9 cellular contexts compared by ENCODE assay signal in the genomic region with DNA sequence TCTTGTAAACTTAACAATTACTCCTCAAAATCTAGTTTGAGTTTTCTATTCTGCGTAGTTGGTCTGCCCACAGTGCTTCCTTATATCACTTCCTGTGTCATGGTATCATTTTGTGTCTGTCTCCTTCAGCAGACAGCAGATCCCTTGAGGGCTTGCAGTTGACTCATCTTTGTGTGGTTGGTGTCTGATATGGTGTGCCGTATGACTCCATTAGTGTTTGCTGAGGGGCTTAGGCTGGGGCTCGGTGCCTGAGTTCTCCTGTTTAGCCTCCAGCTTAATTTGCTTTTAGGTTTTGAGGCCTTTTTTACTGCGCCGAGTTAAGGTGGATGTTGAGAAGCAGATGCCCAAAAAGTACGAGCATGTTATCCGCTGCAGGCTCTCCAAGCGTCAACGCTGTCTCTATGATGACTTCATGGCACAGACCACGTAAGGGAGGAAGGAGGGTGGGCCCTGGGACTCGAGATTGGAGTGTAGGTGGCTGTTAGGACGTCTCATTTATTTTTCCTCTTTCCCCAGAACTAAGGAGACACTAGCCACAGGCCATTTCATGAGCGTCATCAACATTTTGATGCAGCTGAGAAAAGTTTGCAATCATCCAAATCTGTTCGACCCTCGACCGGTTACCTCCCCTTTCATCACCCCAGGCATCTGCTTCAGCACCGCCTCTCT. TPM values are rescaled to one million over a fixed set of nuclear protein-coding genes. Genes with fewer than 3 reads are reported as not detected.
A peak's percentile ranks its signal among the peaks of the same experiment; 100 is the strongest.
DNase-seq lines count a peak whose midpoint lies in the region; ATAC-seq and TF ChIP-seq lines count a peak whose summit lies in the region.
"Had no signal": no experiment of that assay in that cellular context is flagged by ENCODE, and none has a peak within 500 bp of the region (broad histone marks: within the 10 kb centered on the region; RNA-seq: fewer than 3 reads in every experiment).

No MANE protein-coding gene starts in this region.

- H3K27me3 Mint-ChIP-seq in CD4-positive, alpha-beta T cell, result no peaks in the 10 kb centered on the region
- no peaks in the 10 kb centered on the region for H3K27me3 Mint-ChIP-seq in activated naive CD8-positive, alpha-beta T cell treated with anti-CD3 and anti-CD28 coated beads, Interleukin-2, amount 10 ng/mL, durations not matched to agents 7 days and 5 days

- ATAC-seq in CD4-positive, alpha-beta T cell (ENCODE audit: poor library complexity), result peak; percentile 96
- peak; percentile 100 for ATAC-seq in activated naive CD8-positive, alpha-beta T cell treated with anti-CD3 and anti-CD28 coated beads, Interleukin-2, amount 10 ng/mL, durations not matched to agents 7 days and 5 days (ENCODE audit: low read depth)
- no peak for ATAC-seq in psoas muscle
- ATAC-seq in HG03571 (IDR thresholded peaks at IDR 0.05; ENCODE audit: unreplicated experiment), result no peak
- ATAC-seq in Right ventricle myocardium inferior, result no peak

- no peaks in the 10 kb centered on the region for H3K9me3 Mint-ChIP-seq in CD4-positive, alpha-beta T cell
- H3K9me3 Mint-ChIP-seq in activated naive CD8-positive, alpha-beta T cell treated with anti-CD3 and anti-CD28 coated beads, Interleukin-2, amount 10 ng/mL, durations not matched to agents 7 days and 5 days, result no peaks in the 10 kb centered on the region

- intact Hi-C loops in CD4-positive, alpha-beta T cell (cut with DNase I, micrococcal nuclease), result no loop called here
- intact Hi-C loops in psoas muscle (cut with DNase I) (no loop called here), Right ventricle myocardium inferior (cut with DNase I) (no loop called here)

- H3K9me3 ChIP-seq in CD4-positive, alpha-beta T cell (ENCODE audit: control insufficient read depth, low read length), result no peaks in the 10 kb centered on the region
- H3K9me3 ChIP-seq in psoas muscle, result no peaks in the 10 kb centered on the region

- CTCF ChIA-PET in CD4-positive, alpha-beta T cell (lab: Charles Lee), result no interaction called here

- H3K36me3 Mint-ChIP-seq in CD4-positive, alpha-beta T cell (ENCODE audit: low read depth), result peaks cover 85% of the 10 kb centered on the region
- H3K36me3 Mint-ChIP-seq in activated naive CD8-positive, alpha-beta T cell treated with anti-CD3 and anti-CD28 coated beads, Interleukin-2, amount 10 ng/mL, durations not matched to agents 7 days and 5 days, result peaks cover 54% of the 10 kb centered on the region

- H3K27me3 ChIP-seq in CD4-positive, alpha-beta T cell (ENCODE audit: control insufficient read depth, insufficient read depth, low read length), result no peaks in the 10 kb centered on the region
- no peaks in the 10 kb centered on the region for H3K27me3 ChIP-seq in psoas muscle (ENCODE audit: insufficient read depth in 3 of 3, low read length in 2 of 3)

- peak overlapping the region; percentile 86 for H3K27ac Mint-ChIP-seq in CD4-positive, alpha-beta T cell
- peak overlapping the region; percentile 95 for H3K27ac Mint-ChIP-seq in activated naive CD8-positive, alpha-beta T cell treated with anti-CD3 and anti-CD28 coated beads, Interleukin-2, amount 10 ng/mL, durations not matched to agents 7 days and 5 days

- H3K4me3 ChIP-seq in psoas muscle, result no peak overlapping the region

- peaks cover 33 to 100% of the 10 kb centered on the region in 2 donors for H3K36me3 ChIP-seq in psoas muscle (ENCODE audit: insufficient read depth in 1 of 2, low read depth in 1 of 2)

- TF ChIP-seq CTCF in CD4-positive, alpha-beta T cell (IDR thresholded peaks at IDR 0.05), result no peak
- TF ChIP-seq CTCF in psoas muscle (IDR thresholded peaks at IDR 0.05), result no peak

- POLR2A ChIA-PET in CD4-positive, alpha-beta T cell (lab: Charles Lee), result interaction anchor here (1.7 kb wide), 1 partner anchor 17 kb away, joined by 6 read pairs; a partner anchor contains a TSS
- POLR2A ChIA-PET in activated naive CD8-positive, alpha-beta T cell treated with anti-CD3 and anti-CD28 coated beads, Interleukin-2, amount 10 ng/mL, durations not matched to agents 7 days and 5 days (lab: Charles Lee), result no interaction called here

- H3K4me1 Mint-ChIP-seq in CD4-positive, alpha-beta T cell (ENCODE audit: low read depth), result peaks cover 34% of the 10 kb centered on the region
- H3K4me1 Mint-ChIP-seq in activated naive CD8-positive, alpha-beta T cell treated with anti-CD3 and anti-CD28 coated beads, Interleukin-2, amount 10 ng/mL, durations not matched to agents 7 days and 5 days, result peaks cover 28% of the 10 kb centered on the region

- peak overlapping the region; percentile 65 for H3K4me3 Mint-ChIP-seq in CD4-positive, alpha-beta T cell
- peak overlapping the region; percentile 70 for H3K4me3 Mint-ChIP-seq in activated naive CD8-positive, alpha-beta T cell treated with anti-CD3 and anti-CD28 coated beads, Interleukin-2, amount 10 ng/mL, durations not matched to agents 7 days and 5 days

- peak in 8 of 10 experiments; percentile 8 to 34 (median 16) for DNase-seq in CD4-positive, alpha-beta T cell
- DNase-seq in SIG-M5 (lab: John Stamatoyannopoulos, UW) (peak; percentile 65), psoas muscle (no peak), NCI-H2196 treated with DMSO at 0.1 percent for 48 hours (lab: John Stamatoyannopoulos, UW; ENCODE audit: unreplicated experiment) (no peak), Right ventricle myocardium inferior (ENCODE audit: missing footprints) (no peak), cerebellum (ENCODE audit: low spot score) (no peak)
- no peak for DNase-seq in activated naive CD8-positive, alpha-beta T cell treated with anti-CD3 and anti-CD28 coated beads, Interleukin-2, amount 10 ng/mL, durations not matched to agents 7 days and 5 days

- H3K27ac ChIP-seq in CD4-positive, alpha-beta T cell (ENCODE audit: low read depth, low read length), result peak overlapping the region; percentile 32
- peak overlapping the region; percentile 16 for H3K27ac ChIP-seq in psoas muscle
- H3K27ac ChIP-seq: VCaP had no signal

- WGBS in psoas muscle, 3 donors, result 80 to 87% (median 81%) methylated on average over 17 of the region's 17 CpGs

- H3K4me1 ChIP-seq in psoas muscle, result no peaks in the 10 kb centered on the region

RNA-seq across cellular contexts. Expression of a gene that starts 16.9 kb away (rescaled TPM):
- 10 to 100 TPM; 59.5 to 60.1 TPM for total RNA-seq in CD4-positive, alpha-beta T cell
- total RNA-seq in activated naive CD8-positive, alpha-beta T cell treated with anti-CD3 and anti-CD28 coated beads, Interleukin-2, amount 10 ng/mL, durations not matched to agents 7 days and 5 days, result 10 to 100 TPM; 89.4 to 92.2 TPM
- total RNA-seq in psoas muscle (10 to 100 TPM; 37.8 to 50.1 (median 45.2) TPM), Right ventricle myocardium inferior (39.7 TPM), cerebellum (33.2 TPM)
- polyA plus RNA-seq in psoas muscle, result 10 to 100 TPM in 1 of 3 donors, 1 to 10 TPM in 2; 4.4 to 32.7 (median 4.5) TPM

RNA-seq across cellular contexts. Expression of a gene that starts 32.3 kb away (rescaled TPM):
- total RNA-seq in CD4-positive, alpha-beta T cell, result 10 to 100 TPM; 24.8 to 25.2 TPM
- total RNA-seq in activated naive CD8-positive, alpha-beta T cell treated with anti-CD3 and anti-CD28 coated beads, Interleukin-2, amount 10 ng/mL, durations not matched to agents 7 days and 5 days, result 10 to 100 TPM; 48.2 to 48.9 TPM
- total RNA-seq in psoas muscle (10 to 100 TPM; 10.1 to 13.5 (median 12.9) TPM), Right ventricle myocardium inferior (12.6 TPM), cerebellum (11.2 TPM)
- 10 to 100 TPM; 13.2 to 21.3 (median 13.8) TPM for polyA plus RNA-seq in psoas muscle

RNA-seq across cellular contexts. Expression of a gene that starts 46.0 kb away (rescaled TPM):
- total RNA-seq in CD4-positive, alpha-beta T cell, result 1 to 10 TPM; 1.7 to 2.2 TPM
- 1 to 10 TPM; 4.4 TPM for total RNA-seq in activated naive CD8-positive, alpha-beta T cell treated with anti-CD3 and anti-CD28 coated beads, Interleukin-2, amount 10 ng/mL, durations not matched to agents 7 days and 5 days
- total RNA-seq in psoas muscle (1 to 10 TPM in 1 of 4 donors, under 1 TPM in 3; 0.52 to 2.4 (median 0.78) TPM), Right ventricle myocardium inferior (0.89 TPM), cerebellum (5.2 TPM)
- polyA plus RNA-seq in psoas muscle, result 1 to 10 TPM in 1 of 3 donors, under 1 TPM in 2; 0.48 to 3.0 (median 0.63) TPM

RNA-seq across cellular contexts. Expression of a gene that starts 46.2 kb away (rescaled TPM):
- 10 to 100 TPM; 63.0 to 65.2 TPM for total RNA-seq in CD4-positive, alpha-beta T cell
- total RNA-seq in activated naive CD8-positive, alpha-beta T cell treated with anti-CD3 and anti-CD28 coated beads, Interleukin-2, amount 10 ng/mL, durations not matched to agents 7 days and 5 days, result 100 to 1,000 TPM in 1 of 2 experiments, 10 to 100 TPM in 1; 94.7 to 105 TPM
- total RNA-seq in psoas muscle (10 to 100 TPM; 26.8 to 49.1 (median 36.5) TPM), Right ventricle myocardium inferior (42.6 TPM), cerebellum (71.0 TPM)
- polyA plus RNA-seq in psoas muscle, result 10 to 100 TPM; 29.1 to 42.2 (median 33.2) TPM

RNA-seq across cellular contexts. Expression of a gene that starts 57.7 kb away (rescaled TPM):
- 100 to 1,000 TPM; 162 to 163 TPM for total RNA-seq in CD4-positive, alpha-beta T cell
- 100 to 1,000 TPM; 140 to 143 TPM for total RNA-seq in activated naive CD8-positive, alpha-beta T cell treated with anti-CD3 and anti-CD28 coated beads, Interleukin-2, amount 10 ng/mL, durations not matched to agents 7 days and 5 days
- total RNA-seq in psoas muscle (10 to 100 TPM; 31.2 to 58.5 (median 38.6) TPM), Right ventricle myocardium inferior (31.0 TPM), cerebellum (16.6 TPM)
- 10 to 100 TPM; 24.8 to 35.5 (median 29.3) TPM for polyA plus RNA-seq in psoas muscle

Comparison
In these comparisons a context has a peak if more than half of its experiments do, and no peak if none do; other contexts are left out.
1. ATAC-seq: peak in CD4-positive, alpha-beta T cell (single experiment) and activated naive CD8-positive, alpha-beta T cell treated with anti-CD3 and anti-CD28 coated beads, Interleukin-2, amount 10 ng/mL, durations not matched to agents 7 days and 5 days (single experiment); none in psoas muscle (0 of 4), HG03571 (single experiment) and Right ventricle myocardium inferior (single experiment).
2. DNase-seq: peak in CD4-positive, alpha-beta T cell (8 of 10) and SIG-M5 (single experiment); none in activated naive CD8-positive, alpha-beta T cell treated with anti-CD3 and anti-CD28 coated beads, Interleukin-2, amount 10 ng/mL, durations not matched to agents 7 days and 5 days (single experiment), psoas muscle (0 of 2), NCI-H2196 treated with DMSO at 0.1 percent for 48 hours (single experiment), Right ventricle myocardium inferior (single experiment) and cerebellum (single experiment).